In the genomic region with DNA sequence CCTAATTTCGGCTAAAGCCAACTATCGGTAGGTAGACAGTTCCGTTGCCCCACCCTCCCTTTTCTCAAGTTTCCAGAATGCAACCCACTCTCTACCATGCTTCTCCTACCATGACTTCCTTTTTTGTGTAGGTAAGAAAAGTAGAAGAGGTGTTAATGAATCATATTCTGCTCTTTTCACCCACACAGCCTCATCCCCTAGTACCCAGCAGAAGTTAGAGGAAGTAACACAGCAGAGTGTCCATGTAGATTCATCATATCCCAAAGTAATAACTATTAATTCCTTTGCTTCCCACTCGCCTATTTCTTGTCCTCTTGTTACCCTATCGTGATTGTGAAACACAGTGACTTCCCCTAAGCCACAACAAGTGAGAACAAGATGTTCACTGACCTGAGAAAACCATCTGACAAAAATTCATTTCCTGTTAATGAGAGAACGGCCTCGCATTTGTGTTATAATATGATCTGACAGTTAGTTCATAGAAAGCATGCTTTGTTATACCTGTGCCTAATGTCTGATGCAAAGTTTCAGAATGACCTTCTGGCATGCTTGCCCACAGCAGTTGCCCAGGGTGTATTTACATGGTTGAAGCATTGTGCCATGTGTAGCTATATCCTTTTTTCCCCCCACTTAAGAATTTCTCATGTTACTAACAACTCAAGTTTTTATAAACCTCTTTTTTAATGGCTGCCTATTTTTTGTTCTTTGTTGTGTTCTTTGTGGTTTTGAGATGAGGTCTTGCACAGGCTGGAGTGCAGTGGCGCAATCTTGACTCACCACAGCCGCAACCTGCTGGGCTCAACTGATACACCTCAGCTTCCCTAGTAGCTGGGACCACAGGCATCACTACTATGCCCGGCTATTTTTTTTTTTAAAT, we compare ENCODE assay signal across 8 cellular contexts.
A peak's percentile ranks its signal among the peaks of the same experiment; 100 is the strongest.
DNase-seq lines count a peak whose midpoint lies in the region; ATAC-seq and TF ChIP-seq lines count a peak whose summit lies in the region.

No MANE protein-coding gene starts in this region.

- H3K27me3 ChIP-seq in neutrophil: no peaks in the 10 kb centered on the region
- H3K27me3 ChIP-seq in dorsolateral prefrontal cortex: no peaks in the 10 kb centered on the region

- ATAC-seq in GM18861 (IDR thresholded peaks at IDR 0.05; ENCODE audit: unreplicated experiment) (peak; percentile 59), HG02973 (IDR thresholded peaks at IDR 0.05; ENCODE audit: unreplicated experiment) (peak; percentile 69)
- peak; percentile 95 for ATAC-seq in activated naive CD8-positive, alpha-beta T cell treated with anti-CD3 and anti-CD28 coated beads, Interleukin-2, amount 50 U/mL, for 24 hours

- peaks cover 20% of the 10 kb centered on the region for H3K36me3 Mint-ChIP-seq in activated naive CD8-positive, alpha-beta T cell treated with anti-CD3 and anti-CD28 coated beads, Interleukin-2, amount 50 U/mL, for 24 hours (ENCODE audit: low read depth)

- peak overlapping the region; percentile 73 for H3K4me3 Mint-ChIP-seq in activated naive CD8-positive, alpha-beta T cell treated with anti-CD3 and anti-CD28 coated beads, Interleukin-2, amount 50 U/mL, for 24 hours

- H3K4me1 Mint-ChIP-seq in activated naive CD8-positive, alpha-beta T cell treated with anti-CD3 and anti-CD28 coated beads, Interleukin-2, amount 50 U/mL, for 24 hours: peaks cover 40% of the 10 kb centered on the region

- intact Hi-C loops in dorsolateral prefrontal cortex (cut with DNase I): no loop called here

- H3K4me3 ChIP-seq in neutrophil (ENCODE audit: low read depth in 1 of 2, low read length in 1 of 2) (peak overlapping the region in 1 of 2 experiments; percentile 16), dorsolateral prefrontal cortex (no peak overlapping the region)

- H3K27ac ChIP-seq in neutrophil: peak overlapping the region; percentile 52
- no peak overlapping the region for H3K27ac ChIP-seq in dorsolateral prefrontal cortex

- DNase-seq in SKM-1 (lab: John Stamatoyannopoulos, UW; ENCODE audit: unreplicated experiment) (peak; percentile 88), NCI-H226 (no peak), dorsolateral prefrontal cortex (no peak), hippocampal formation (lab: John Stamatoyannopoulos, UW) (no peak)
- peak; percentile 57 for DNase-seq in activated naive CD8-positive, alpha-beta T cell treated with anti-CD3 and anti-CD28 coated beads, Interleukin-2, amount 50 U/mL, for 24 hours

- peak overlapping the region; percentile 96 for H3K27ac Mint-ChIP-seq in activated naive CD8-positive, alpha-beta T cell treated with anti-CD3 and anti-CD28 coated beads, Interleukin-2, amount 50 U/mL, for 24 hours

- peaks cover 10% of the 10 kb centered on the region for H3K36me3 ChIP-seq in neutrophil

- TF ChIP-seq CTCF in neutrophil (IDR thresholded peaks at IDR 0.05) (no peak), dorsolateral prefrontal cortex (IDR thresholded peaks at IDR 0.05 in 54 of 56, conservative IDR thresholded peaks at IDR 0.05 in 2 of 56; ENCODE audit: low read depth in 1 of 56, partially characterized antibody in 56 of 56) (no peak)

- peaks cover 18 to 23% of the 10 kb centered on the region in 2 experiments for H3K4me1 ChIP-seq in neutrophil (ENCODE audit: control insufficient read depth in 1 of 2, insufficient read depth in 1 of 2, low read depth in 1 of 2, low read length in 1 of 2)

- no peaks in the 10 kb centered on the region for H3K9me3 Mint-ChIP-seq in activated naive CD8-positive, alpha-beta T cell treated with anti-CD3 and anti-CD28 coated beads, Interleukin-2, amount 50 U/mL, for 24 hours

- no peaks in the 10 kb centered on the region for H3K27me3 Mint-ChIP-seq in activated naive CD8-positive, alpha-beta T cell treated with anti-CD3 and anti-CD28 coated beads, Interleukin-2, amount 50 U/mL, for 24 hours

- no peaks in the 10 kb centered on the region for H3K9me3 ChIP-seq in neutrophil

Comparison
In these comparisons a context has a peak if more than half of its experiments do, and no peak if none do; other contexts are left out.
1. DNase-seq: peak in SKM-1 (single experiment) and activated naive CD8-positive, alpha-beta T cell treated with anti-CD3 and anti-CD28 coated beads, Interleukin-2, amount 50 U/mL, for 24 hours (single experiment); none in NCI-H226 (single experiment), dorsolateral prefrontal cortex (0 of 10) and hippocampal formation (0 of 2).
2. Peak in every context shown above with its lines, with median percentiles within 50 percentile points of each other: ATAC-seq.